ENCODE assay signal across 9 cellular contexts in the genomic region with DNA sequence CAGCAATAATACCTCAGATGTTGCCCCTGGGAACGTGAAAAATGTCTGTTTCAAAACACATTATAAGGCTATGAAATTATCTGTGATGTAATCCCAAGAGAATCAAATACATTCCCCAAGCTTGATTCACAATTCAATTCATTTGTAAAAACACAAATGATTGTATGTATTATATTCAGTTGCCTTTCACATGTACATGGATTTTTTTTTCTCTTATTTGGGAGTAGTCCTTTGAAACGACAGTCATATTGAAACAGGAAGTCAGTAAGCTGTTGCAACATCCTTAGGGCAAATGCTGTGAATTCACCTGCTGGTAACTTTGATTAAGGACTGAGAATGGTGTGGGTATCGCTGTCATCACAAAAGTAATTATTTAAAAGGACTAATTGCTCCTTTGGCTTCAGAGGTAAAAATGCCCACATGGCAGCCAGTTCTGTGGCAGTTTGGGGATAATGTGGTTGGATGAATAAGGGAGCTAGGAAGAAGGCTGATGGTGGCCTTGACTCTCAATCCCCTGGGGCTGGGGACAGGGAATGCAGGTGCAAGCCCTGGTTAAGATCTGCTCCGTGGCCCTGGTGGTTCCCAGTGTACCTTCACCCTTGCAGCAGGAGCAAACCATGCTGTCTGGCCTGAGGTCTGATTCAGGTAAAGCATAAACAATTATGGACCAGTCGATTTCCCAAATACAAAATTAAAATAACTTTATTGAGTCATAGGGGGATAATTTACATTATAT. TPM values are rescaled to one million over a fixed set of nuclear protein-coding genes. Genes with fewer than 3 reads are reported as not detected.
DNase-seq lines count a peak whose midpoint lies in the region; ATAC-seq and TF ChIP-seq lines count a peak whose summit lies in the region.
"Had no signal": no experiment of that assay in that cellular context is flagged by ENCODE, and none has a peak within 500 bp of the region (broad histone marks: within the 10 kb centered on the region; RNA-seq: fewer than 3 reads in every experiment).

No MANE protein-coding gene starts in this region.

- no peaks in the 10 kb centered on the region for H3K9me3 ChIP-seq in IMR-90 (ENCODE audit: control insufficient read depth, insufficient read depth, low read length)
- no peaks in the 10 kb centered on the region for H3K9me3 ChIP-seq in CD8-positive, alpha-beta T cell (ENCODE audit: low read length)

- no peak overlapping the region for H3K18ac ChIP-seq in IMR-90 (ENCODE audit: low read depth, low read length)

- peak overlapping the region; percentile 50 for H3K14ac ChIP-seq in IMR-90 (replicated peaks; ENCODE audit: low read depth, low read length)

- in situ Hi-C loops in IMR-90 (cut with MboI; ENCODE audit: low sequenced_read_pairs) = no loop called here

- H2AK5ac ChIP-seq in IMR-90 (ENCODE audit: low read depth, low read length) = peak overlapping the region; percentile 61; the same call in 1 of the 2 replicates

- H4K5ac ChIP-seq in IMR-90 (ENCODE audit: low read depth, low read length) = no peak overlapping the region

- H3K27me3 Mint-ChIP-seq in activated CD8-positive, alpha-beta T cell treated with anti-CD3 and anti-CD28 coated beads for 36 hours = peaks cover 20% of the 10 kb centered on the region
- no peaks in the 10 kb centered on the region for H3K27me3 Mint-ChIP-seq in neural crest cell (ENCODE audit: low read depth)
- peaks cover 2% of the 10 kb centered on the region for H3K27me3 Mint-ChIP-seq in CD8-positive, alpha-beta T cell (ENCODE audit: low read depth)

- H2AFZ ChIP-seq in IMR-90 (replicated peaks; ENCODE audit: low read length, poor library complexity) = no peak overlapping the region

- no peak overlapping the region for H3K27ac ChIP-seq in IMR-90 (ENCODE audit: insufficient read depth, low read length)
- H3K27ac ChIP-seq in CD8-positive, alpha-beta T cell (ENCODE audit: low read depth, low read length) = no peak overlapping the region
- peak overlapping the region in 11 of 59 donors; percentile 4 to 84 (median 46) for H3K27ac ChIP-seq in dorsolateral prefrontal cortex

- no peak overlapping the region for H3K4me3 ChIP-seq in IMR-90 (ENCODE audit: insufficient read depth, low read depth, low read length)
- H3K4me3 ChIP-seq in CD8-positive, alpha-beta T cell (ENCODE audit: low read depth, low read length) = no peak overlapping the region
- H3K4me3 ChIP-seq in dorsolateral prefrontal cortex = no peak overlapping the region

- H2BK5ac ChIP-seq in IMR-90 (ENCODE audit: low read depth, low read length, poor library complexity, severe bottlenecking) = no peak overlapping the region

- TF ChIP-seq CTCF in IMR-90 (conservative IDR thresholded peaks at IDR 0.05; ENCODE audit: low read depth, low read length) (no peak), neural crest cell (conservative IDR thresholded peaks at IDR 0.05) (peak; percentile 18), dorsolateral prefrontal cortex (IDR thresholded peaks at IDR 0.05 in 54 of 56, conservative IDR thresholded peaks at IDR 0.05 in 2 of 56; ENCODE audit: low read depth in 1 of 56, partially characterized antibody in 56 of 56) (no peak)
- TF ChIP-seq CTCF in activated CD8-positive, alpha-beta T cell treated with anti-CD3 and anti-CD28 coated beads for 36 hours (IDR thresholded peaks at IDR 0.05) = no peak
- TF ChIP-seq CTCF in CD8-positive, alpha-beta T cell (IDR thresholded peaks at IDR 0.05) = no peak

- peak overlapping the region; percentile 49; the same call in 1 of the 2 replicates for H3K4ac ChIP-seq in IMR-90 (ENCODE audit: low read depth, low read length)

- H4K8ac ChIP-seq in IMR-90 (ENCODE audit: low read depth in 2 of 2, low read length in 2 of 2) = peak overlapping the region in 1 of 2 experiments; percentile 24; a peak in 2 of 4 replicates

- H2BK20ac ChIP-seq in IMR-90 (ENCODE audit: low read depth, low read length) = peak overlapping the region; percentile 54; the same call in 1 of the 2 replicates

- no peaks in the 10 kb centered on the region for H3K9me3 Mint-ChIP-seq in activated CD8-positive, alpha-beta T cell treated with anti-CD3 and anti-CD28 coated beads for 36 hours
- no peaks in the 10 kb centered on the region for H3K9me3 Mint-ChIP-seq in neural crest cell
- no peaks in the 10 kb centered on the region for H3K9me3 Mint-ChIP-seq in CD8-positive, alpha-beta T cell

- POLR2A ChIA-PET in IMR-90 (lab: Charles Lee; ENCODE audit: unreplicated experiment) = no interaction called here
- POLR2A ChIA-PET in activated CD8-positive, alpha-beta T cell treated with anti-CD3 and anti-CD28 coated beads for 36 hours (lab: Charles Lee) = interaction anchor here (0.6 to 1.0 kb wide), 2 partner anchors 15 to 1647 kb away, joined by 3 read pairs; no protein-coding TSS in a partner anchor
- POLR2A ChIA-PET in CD8-positive, alpha-beta T cell (lab: Charles Lee) = interaction anchor here (0.6 to 1.1 kb wide), 4 partner anchors 10 to 39 kb away, joined by 3 read pairs; no protein-coding TSS in a partner anchor

- H2AK9ac ChIP-seq in IMR-90 (replicated peaks; ENCODE audit: low read depth, low read length, poor library complexity) = no peak overlapping the region

- TF ChIP-seq POLR2A in IMR-90 (IDR thresholded peaks at IDR 0.05; ENCODE audit: low read depth, low read length) = no peak

- no peaks in the 10 kb centered on the region; the same call in 1 of the 2 replicates for H3K4me1 ChIP-seq in IMR-90 (ENCODE audit: control insufficient read depth, insufficient read depth, low read length)
- peaks cover 8% of the 10 kb centered on the region for H3K4me1 ChIP-seq in CD8-positive, alpha-beta T cell (ENCODE audit: insufficient read depth, low read length)

- no peak overlapping the region for H3K4me3 Mint-ChIP-seq in activated CD8-positive, alpha-beta T cell treated with anti-CD3 and anti-CD28 coated beads for 36 hours
- no peak overlapping the region for H3K4me3 Mint-ChIP-seq in neural crest cell
- H3K4me3 Mint-ChIP-seq in CD8-positive, alpha-beta T cell = no peak overlapping the region

- no peak overlapping the region for H3K27ac Mint-ChIP-seq in activated CD8-positive, alpha-beta T cell treated with anti-CD3 and anti-CD28 coated beads for 36 hours
- H3K27ac Mint-ChIP-seq in neural crest cell (ENCODE audit: unreplicated experiment) = no peak overlapping the region
- no peak overlapping the region for H3K27ac Mint-ChIP-seq in CD8-positive, alpha-beta T cell

- ATAC-seq in GM21447 (IDR thresholded peaks at IDR 0.05; ENCODE audit: unreplicated experiment) (peak; percentile 96), IMR-90 (ENCODE audit: low read depth) (no peak; the same call in 1 of the 2 replicates), left ventricle myocardium superior (no peak)
- ATAC-seq in activated CD8-positive, alpha-beta T cell treated with anti-CD3 and anti-CD28 coated beads for 36 hours = peak; percentile 78
- ATAC-seq in CD8-positive, alpha-beta T cell = no peak

- H3K9ac ChIP-seq in IMR-90 (ENCODE audit: low read depth, low read length) = no peak overlapping the region

- H3K23ac ChIP-seq in IMR-90 (ENCODE audit: low read depth, low read length) = no peak overlapping the region

- H3K4me2 ChIP-seq in IMR-90 (ENCODE audit: low read depth, low read length) = no peak overlapping the region

- no peak overlapping the region for H3K56ac ChIP-seq in IMR-90 (ENCODE audit: extremely low read depth, insufficient read depth, low read length)

- peak; percentile 37 for DNase-seq in GM03348 (ENCODE audit: low spot score)
- peak; percentile 51 for DNase-seq in IMR-90
- DNase-seq in activated CD8-positive, alpha-beta T cell treated with anti-CD3 and anti-CD28 coated beads for 36 hours = no peak
- no peak for DNase-seq in neural crest cell (ENCODE audit: low read depth, low spot score)
- no peak for DNase-seq in CD8-positive, alpha-beta T cell
- DNase-seq in left ventricle myocardium superior = no peak
- DNase-seq in dorsolateral prefrontal cortex = no peak

- H2BK120ac ChIP-seq in IMR-90 (ENCODE audit: low read depth, low read length) = peak overlapping the region; percentile 33; the same call in 1 of the 2 replicates

- H4K20me1 ChIP-seq in IMR-90 (ENCODE audit: insufficient read depth, low read length) = no peaks in the 10 kb centered on the region

- H3K79me1 ChIP-seq in IMR-90 (ENCODE audit: low read depth in 1 of 2, low read length in 2 of 2) = no peaks in the 10 kb centered on the region

- H3K4me1 Mint-ChIP-seq in activated CD8-positive, alpha-beta T cell treated with anti-CD3 and anti-CD28 coated beads for 36 hours (ENCODE audit: low read depth) = peaks cover 11% of the 10 kb centered on the region
- H3K4me1 Mint-ChIP-seq in neural crest cell = peaks cover 13% of the 10 kb centered on the region
- H3K4me1 Mint-ChIP-seq in CD8-positive, alpha-beta T cell (ENCODE audit: low read depth) = peaks cover 9% of the 10 kb centered on the region

- no peaks in the 10 kb centered on the region for H3K9me1 ChIP-seq in IMR-90 (ENCODE audit: insufficient read depth, low read length)

- TF ChIP-seq RAD21 in IMR-90 (IDR thresholded peaks at IDR 0.05; ENCODE audit: low read length) = no peak

- H3K27me3 ChIP-seq in IMR-90 (ENCODE audit: control insufficient read depth, insufficient read depth, low read length) (no peaks in the 10 kb centered on the region), dorsolateral prefrontal cortex (no peaks in the 10 kb centered on the region)
- no peaks in the 10 kb centered on the region for H3K27me3 ChIP-seq in CD8-positive, alpha-beta T cell (ENCODE audit: insufficient read depth, low read length)

- BruUV-seq in IMR-90 (replicated peaks; lab: Mats Ljungman, UMichigan) = no TSS peak

- no peaks in the 10 kb centered on the region for H3K36me3 Mint-ChIP-seq in activated CD8-positive, alpha-beta T cell treated with anti-CD3 and anti-CD28 coated beads for 36 hours (ENCODE audit: low read depth)
- H3K36me3 Mint-ChIP-seq in neural crest cell (ENCODE audit: low read depth) = no peaks in the 10 kb centered on the region
- H3K36me3 Mint-ChIP-seq in CD8-positive, alpha-beta T cell = no peaks in the 10 kb centered on the region

- intact Hi-C loops in IMR-90 (cut with micrococcal nuclease) = no loop called here
- intact Hi-C loops in activated CD8-positive, alpha-beta T cell treated with anti-CD3 and anti-CD28 coated beads for 36 hours (cut with micrococcal nuclease) = no loop called here
- intact Hi-C loops in CD8-positive, alpha-beta T cell (cut with DNase I, micrococcal nuclease) = no loop called here
- intact Hi-C loops in left ventricle myocardium superior (cut with micrococcal nuclease) = no loop called here
- intact Hi-C loops in dorsolateral prefrontal cortex (cut with DNase I) = loop anchor here in 1 of 2 donors (2.0 kb wide), 1 partner anchor 19 kb away; no protein-coding TSS in a partner anchor

- WGBS in IMR-90 (ENCODE audit: extremely low coverage in 2 of 2, insufficient read length in 1 of 2), 2 experiments = no CpG with 5 or more reads among the region's 5 CpGs

- no peak overlapping the region for H2BK15ac ChIP-seq in IMR-90 (ENCODE audit: low read depth, low read length)

- dilution Hi-C loops in IMR-90 (cut with HindIII; ENCODE audit: low sequenced_read_pairs, unreplicated experiment) = no loop called here

- CTCF ChIA-PET in IMR-90 (lab: Yijun Ruan, JAX) = no interaction called here
- CTCF ChIA-PET in activated CD8-positive, alpha-beta T cell treated with anti-CD3 and anti-CD28 coated beads for 36 hours (lab: Charles Lee) = interaction anchor here (0.6 to 0.9 kb wide), 2 partner anchors 46 to 141 kb away, joined by 3 read pairs; no protein-coding TSS in a partner anchor
- CTCF ChIA-PET in CD8-positive, alpha-beta T cell (lab: Charles Lee) = interaction anchor here (0.7 kb wide), 1 partner anchor 9 kb away, joined by 3 read pairs; no protein-coding TSS in a partner anchor

- H3K36me3 ChIP-seq in IMR-90 (ENCODE audit: control insufficient read depth, insufficient read depth, low read length) = no peaks in the 10 kb centered on the region
- no peaks in the 10 kb centered on the region for H3K36me3 ChIP-seq in CD8-positive, alpha-beta T cell (ENCODE audit: insufficient read depth, low read length)

- no peak overlapping the region for H4K91ac ChIP-seq in IMR-90 (ENCODE audit: insufficient read depth, low read depth, low read length)

RNA-seq across cellular contexts. Expression of gene EHF, which starts 13.3 kb away (rescaled TPM):
- total RNA-seq in IMR-90 (2012; rRNA removed) (under 0.01 TPM in 1 of 2 replicates, not detected in the other), neural crest cell (not detected in 2 replicates), left ventricle myocardium superior (2.7 TPM), dorsolateral prefrontal cortex (1 to 10 TPM in 85 of 120 experiments, under 1 TPM in 35; 0.17 to 4.8 (median 1.4) TPM)
- not detected in 2 replicates for polyA plus RNA-seq in IMR-90 (2012; rRNA removed)
- polyA plus RNA-seq in IMR-90 (2012; cell fraction: cytosol; rRNA removed) = not detected in 2 replicates
- not detected in 2 replicates for polyA plus RNA-seq in IMR-90 (2012; cell fraction: nucleus; rRNA removed; ENCODE audit: low replicate concordance)
- not detected for total RNA-seq in activated CD8-positive, alpha-beta T cell treated with anti-CD3 and anti-CD28 coated beads for 36 hours
- not detected for total RNA-seq in CD8-positive, alpha-beta T cell
- total RNA-seq: RPMI7951 had no signal

Comparison
In these comparisons a context has a peak if more than half of its experiments do, and no peak if none do; other contexts are left out.
1. DNase-seq: peak in GM03348 (single experiment) and IMR-90 (single experiment); none in activated CD8-positive, alpha-beta T cell treated with anti-CD3 and anti-CD28 coated beads for 36 hours (single experiment), neural crest cell (single experiment), CD8-positive, alpha-beta T cell (0 of 7), left ventricle myocardium superior (single experiment) and dorsolateral prefrontal cortex (0 of 10).
2. ATAC-seq: peak in GM21447 (single experiment) and activated CD8-positive, alpha-beta T cell treated with anti-CD3 and anti-CD28 coated beads for 36 hours (single experiment); none in IMR-90 (single experiment), CD8-positive, alpha-beta T cell (single experiment) and left ventricle myocardium superior (single experiment).